In genomic region chr11:64298966-64299846, GRCh38 we compare ENCODE assay signal across 10 cellular contexts. TPM values are rescaled to one million over a fixed set of nuclear protein-coding genes. Genes with fewer than 3 reads are reported as not detected.
A peak's percentile ranks its signal among the peaks of the same experiment; 100 is the strongest.
DNase-seq lines count a peak whose midpoint lies in the region; TF ChIP-seq lines count a peak whose summit lies in the region.
"Had no signal": no experiment of that assay in that cellular context is flagged by ENCODE, and none has a peak within 500 bp of the region (broad histone marks: within the 10 kb centered on the region; RNA-seq: fewer than 3 reads in every experiment).

No MANE protein-coding gene starts in this region.

- H3K4me3 Mint-ChIP-seq in nephron, result peak overlapping the region; percentile 62 to 76 (median 75)

- no peaks in the 10 kb centered on the region for H3K36me3 Mint-ChIP-seq in nephron (ENCODE audit: low read depth)

- no peaks in the 10 kb centered on the region for H3K9me3 Mint-ChIP-seq in nephron

- H3K36me3 ChIP-seq in ACC112 (ENCODE audit: insufficient read depth, low read length) (no peaks in the 10 kb centered on the region), HUES64 (ENCODE audit: insufficient read depth, low read length) (no peaks in the 10 kb centered on the region), esophagus (ENCODE audit: control insufficient read depth in 2 of 2, insufficient read depth in 2 of 2, low read length in 1 of 2) (no peaks in the 10 kb centered on the region)

- H3K27ac ChIP-seq in ACC112 (ENCODE audit: low read depth, low read length) (no peak overlapping the region), HUES64 (ENCODE audit: low read depth, low read length) (no peak overlapping the region), esophagus (ENCODE audit: low read depth in 2 of 2, low read length in 1 of 2) (no peak overlapping the region)
- H3K27ac ChIP-seq: epithelial cell of prostate had no signal

- peaks cover 10% of the 10 kb centered on the region for H3K4me1 ChIP-seq in ACC112 (ENCODE audit: control insufficient read depth, insufficient read depth, low read length, unreplicated experiment)
- H3K4me1 ChIP-seq in HUES64 (ENCODE audit: insufficient read depth, low read length), result no peaks in the 10 kb centered on the region
- H3K4me1 ChIP-seq in esophagus (ENCODE audit: control insufficient read depth in 2 of 2, insufficient read depth in 2 of 2, low read length in 1 of 2), result peaks cover 0 to 16% of the 10 kb centered on the region in 2 donors

- H3K9ac ChIP-seq in HUES64 (ENCODE audit: low read depth, low read length), result no peak overlapping the region

- no peaks in the 10 kb centered on the region for H3K79me2 ChIP-seq in ACC112 (ENCODE audit: control insufficient read depth, insufficient read depth, low read length, unreplicated experiment)

- DNase-seq in NCI-H524 treated with DMSO at 0.1 percent for 48 hours (lab: John Stamatoyannopoulos, UW), result no peak
- no peak for DNase-seq in NCI-H146 (lab: John Stamatoyannopoulos, UW)
- DNase-seq in OCI-M1 (lab: John Stamatoyannopoulos, UW), result no peak
- DNase-seq in ureter (ENCODE audit: low spot score), result no peak
- DNase-seq: NCI-H2029 had no signal

- H3K27ac Mint-ChIP-seq in nephron, result no peak overlapping the region

- H3K4me3 ChIP-seq in ACC112 (ENCODE audit: low read depth, low read length), result peak overlapping the region; percentile 68
- peak overlapping the region; percentile 45; the same call in 1 of the 2 replicates for H3K4me3 ChIP-seq in HUES64 (ENCODE audit: low read length)
- H3K4me3 ChIP-seq in esophagus (ENCODE audit: low read depth in 1 of 2, low read length in 2 of 2), result peak overlapping the region; percentile 7 to 26

- no peak for TF ChIP-seq CTCF in nephron (IDR thresholded peaks at IDR 0.05; ENCODE audit: unreplicated experiment in 3 of 3)

- H3K4me1 Mint-ChIP-seq in nephron, result peaks cover 7% of the 10 kb centered on the region

- H3K9me3 ChIP-seq in HUES64 (ENCODE audit: insufficient read depth, low read depth, low read length) (no peaks in the 10 kb centered on the region), esophagus (ENCODE audit: control insufficient read depth in 2 of 2, insufficient read depth in 1 of 2, low read depth in 1 of 2, low read length in 1 of 2) (no peaks in the 10 kb centered on the region)

- no peak overlapping the region for H2AFZ ChIP-seq in ACC112 (ENCODE audit: low read length, unreplicated experiment)

- H3K27me3 ChIP-seq in ACC112 (ENCODE audit: insufficient read depth, low read length) (peaks cover 57% of the 10 kb centered on the region), HUES64 (ENCODE audit: insufficient read depth, low read length) (peaks cover 78% of the 10 kb centered on the region), esophagus (ENCODE audit: control insufficient read depth in 1 of 2, insufficient read depth in 2 of 2, low read length in 2 of 2) (peaks cover 0 to 10% of the 10 kb centered on the region in 2 donors)

- WGBS in HUES64, result 6% methylated on average over 58 of the region's 60 CpGs
- 4 to 5% methylated on average over 48 to 60 of the region's 60 CpGs for WGBS in esophagus, 2 donors

- H3K27me3 Mint-ChIP-seq in nephron (ENCODE audit: low read depth), result peaks cover 91% of the 10 kb centered on the region

RNA-seq across cellular contexts. Expression of gene CATSPERZ, which starts 1.0 kb away (rescaled TPM):
- polyA plus RNA-seq in HUES64 (2013, experiment 1 of 2), result not detected
- 0.44 TPM for polyA plus RNA-seq in HUES64 (2013, experiment 2 of 2)
- polyA plus RNA-seq in esophagus, result under 1 TPM; 0.37 to 0.39 TPM
- total RNA-seq in ureter, result not detected

RNA-seq across cellular contexts. Expression of gene ESRRA, which starts 6.1 kb away (rescaled TPM):
- polyA plus RNA-seq in HUES64 (2013, experiment 1 of 2), result 21.4 TPM
- 17.6 TPM for polyA plus RNA-seq in HUES64 (2013, experiment 2 of 2)
- 10 to 100 TPM; 63.7 to 85.4 TPM for polyA plus RNA-seq in esophagus
- 82.8 TPM for total RNA-seq in ureter

RNA-seq across cellular contexts. Expression of gene KCNK4, which starts 8.1 kb away (rescaled TPM):
- not detected for polyA plus RNA-seq in HUES64 (2013, experiment 1 of 2)
- not detected for polyA plus RNA-seq in HUES64 (2013, experiment 2 of 2)
- not detected for polyA plus RNA-seq in esophagus
- total RNA-seq in ureter, result not detected

RNA-seq across cellular contexts. Expression of gene GPR137, which starts 13.6 kb away (rescaled TPM):
- polyA plus RNA-seq in HUES64 (2013, experiment 1 of 2), result 25.3 TPM
- 25.2 TPM for polyA plus RNA-seq in HUES64 (2013, experiment 2 of 2)
- polyA plus RNA-seq in esophagus, result 10 to 100 TPM; 18.6 to 22.7 TPM
- total RNA-seq in ureter, result 31.0 TPM

RNA-seq across cellular contexts. Expression of gene BAD, which starts 14.7 kb away (rescaled TPM):
- polyA plus RNA-seq in HUES64 (2013, experiment 1 of 2), result 22.6 TPM
- polyA plus RNA-seq in HUES64 (2013, experiment 2 of 2), result 24.0 TPM
- polyA plus RNA-seq in esophagus, result 10 to 100 TPM; 57.4 to 64.8 TPM
- 43.0 TPM for total RNA-seq in ureter

Comparison
In these comparisons a context has a peak if more than half of its experiments do, and no peak if none do; other contexts are left out.
1. H3K4me3 ChIP-seq: peak in every context shown above with its lines; median percentile 68 in ACC112; 45 in HUES64; 16 in esophagus.